19 cellular contexts compared by ENCODE assay signal in the genomic region with DNA sequence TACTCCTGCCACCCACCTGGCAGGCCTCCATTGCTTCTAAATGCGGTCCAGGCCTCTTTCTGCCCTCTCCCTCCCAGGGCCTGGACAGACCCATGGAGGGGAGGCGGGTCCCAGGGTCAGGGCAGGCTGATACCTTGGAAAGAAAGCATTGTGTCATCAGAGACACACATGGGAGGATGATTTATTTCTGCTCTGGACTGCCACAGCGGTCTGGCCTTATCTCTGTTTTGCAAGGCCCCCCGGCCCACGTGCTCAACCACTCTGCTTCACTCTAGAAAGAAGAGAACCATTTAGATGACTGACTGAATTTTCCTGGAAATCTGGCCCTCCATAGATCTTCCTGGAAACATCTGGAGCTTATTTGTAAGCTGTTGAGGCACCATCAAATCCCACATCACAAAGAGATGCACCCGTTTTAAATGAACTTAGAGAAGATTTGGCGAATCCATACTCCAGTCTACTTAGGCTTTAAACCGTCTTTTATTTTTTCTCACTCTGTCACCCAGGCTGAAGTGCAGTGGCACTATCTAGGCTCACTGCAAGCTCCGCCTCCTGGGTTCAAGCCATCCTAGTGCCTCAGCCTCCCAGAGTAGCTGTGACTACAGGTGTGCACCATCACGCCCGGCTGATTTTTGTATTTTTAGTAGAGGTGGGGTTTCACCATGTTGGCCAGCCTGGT.
"Had no signal": no experiment of that assay in that cellular context is flagged by ENCODE, and none has a peak within 500 bp of the region (broad histone marks: within the 10 kb centered on the region; RNA-seq: fewer than 3 reads in every experiment).

No MANE protein-coding gene starts in this region.

- H3K9me3 ChIP-seq: esophagus squamous epithelium, heart right ventricle, lower lobe of right lung, neutrophil, pancreas, thyroid gland had no signal

- H3K36me3 ChIP-seq: cardiac muscle cell, esophagus squamous epithelium, heart right ventricle, lower lobe of right lung, neutrophil, pancreas, thyroid gland, WERI-Rb-1 had no signal

- DNase-seq: activated CD4-positive, alpha-beta T cell treated with anti-CD3 and anti-CD28 coated beads for 1 hour; activated CD4-positive, alpha-beta T cell treated with anti-CD3 and anti-CD28 coated beads, Interleukin-2, amount 50 U/mL, for 4 hours; amygdala; effector CD8-positive, alpha-beta T cell; esophagus squamous epithelium; heart right ventricle; left cardiac atrium; lower lobe of right lung; natural killer cell; pancreas; stimulated activated naive CD4-positive, alpha-beta T cell; T-cell; T1000; thyroid gland; WERI-Rb-1 had no signal

- H3K4me3 Mint-ChIP-seq: activated naive CD8-positive, alpha-beta T cell; dendritic cell treated with granulocyte-macrophage colony-stimulating factor and Interleukin-4, amounts not matched to agents 40 ng/mL and 50 ng/mL, for 4 days; natural killer cell; T-cell had no signal

- H3K27ac ChIP-seq: cardiac muscle cell, esophagus squamous epithelium, heart right ventricle, lower lobe of right lung, neutrophil, pancreas, thyroid gland, WERI-Rb-1 had no signal

- H3K27me3 ChIP-seq: cardiac muscle cell, neutrophil, pancreas, thyroid gland had no signal

- H3K4me1 ChIP-seq: esophagus squamous epithelium, heart right ventricle, lower lobe of right lung, pancreas, thyroid gland had no signal

- H3K4me1 Mint-ChIP-seq: natural killer cell, T-cell had no signal

- H3K36me3 Mint-ChIP-seq: activated naive CD8-positive, alpha-beta T cell; natural killer cell; T-cell had no signal

- H3K9me3 Mint-ChIP-seq: dendritic cell treated with granulocyte-macrophage colony-stimulating factor and Interleukin-4, amounts not matched to agents 40 ng/mL and 50 ng/mL, for 4 days had no signal

- H3K27ac Mint-ChIP-seq: activated naive CD8-positive, alpha-beta T cell; dendritic cell treated with granulocyte-macrophage colony-stimulating factor and Interleukin-4, amounts not matched to agents 40 ng/mL and 50 ng/mL, for 4 days; natural killer cell; T-cell had no signal

- H3K27me3 Mint-ChIP-seq: dendritic cell treated with granulocyte-macrophage colony-stimulating factor and Interleukin-4, amounts not matched to agents 40 ng/mL and 50 ng/mL, for 4 days had no signal

- H3K4me3 ChIP-seq: cardiac muscle cell, esophagus squamous epithelium, heart right ventricle, lower lobe of right lung, pancreas, thyroid gland had no signal
